13 cellular contexts compared by ENCODE assay signal in the genomic region with DNA sequence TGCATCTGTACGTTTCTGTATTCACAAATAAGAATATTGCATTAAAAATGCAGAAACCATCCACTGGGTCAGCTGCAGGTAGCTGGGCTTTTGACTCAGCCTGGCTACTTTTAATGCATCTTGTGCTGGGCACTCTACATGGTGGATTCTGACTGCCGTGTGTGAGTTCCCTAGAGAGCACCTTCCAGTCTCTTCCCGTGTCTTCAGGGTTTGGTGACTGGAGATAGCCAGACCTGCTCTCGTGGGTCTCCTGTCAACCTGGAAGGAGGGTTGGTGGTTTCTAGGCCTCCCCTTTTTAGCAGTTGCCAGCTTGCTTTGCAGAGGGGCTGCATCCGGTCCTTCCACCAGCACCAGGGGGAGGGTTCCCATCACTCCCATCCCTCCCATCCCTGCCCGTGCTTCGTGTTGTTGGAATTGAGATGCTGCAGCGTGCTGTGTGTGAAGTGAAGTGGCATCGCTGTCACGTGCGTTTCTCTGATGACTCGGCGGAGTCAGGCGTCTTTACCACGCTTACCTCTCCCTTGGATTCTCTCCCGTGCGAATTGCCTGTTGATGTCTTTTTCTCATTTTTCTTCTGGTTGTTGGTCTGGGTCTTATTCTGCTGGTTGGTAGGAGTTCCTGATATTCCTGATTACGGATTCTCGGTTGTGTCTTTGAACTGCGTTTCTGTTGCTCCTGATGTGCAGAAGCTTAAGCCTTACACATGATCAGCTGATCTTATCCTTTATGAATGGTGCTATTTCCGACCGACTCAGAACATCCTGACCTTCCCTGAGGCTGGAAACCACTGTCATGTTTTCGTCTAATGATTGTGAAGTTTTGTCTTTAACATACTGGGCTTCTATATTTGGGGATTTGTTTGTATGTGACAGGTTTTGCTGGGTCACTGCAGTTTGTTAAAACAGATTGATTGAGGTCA. TPM values are rescaled to one million over a fixed set of nuclear protein-coding genes. Genes with fewer than 3 reads are reported as not detected.
DNase-seq lines count a peak whose midpoint lies in the region; ATAC-seq and TF ChIP-seq lines count a peak whose summit lies in the region.
"Had no signal": no experiment of that assay in that cellular context is flagged by ENCODE, and none has a peak within 500 bp of the region (broad histone marks: within the 10 kb centered on the region; RNA-seq: fewer than 3 reads in every experiment).

No MANE protein-coding gene starts in this region.

- DNase-seq in GM23338 (ENCODE audit: low spot score) (no peak), right atrium auricular region (ENCODE audit: low spot score) (no peak), BE2C (no peak), NCI-H2196 (lab: John Stamatoyannopoulos, UW; ENCODE audit: unreplicated experiment) (no peak), ACHN (no peak)
- DNase-seq in activated T-helper 1 cell treated with anti-CD3 and anti-CD28 coated beads, Interleukin-12 subunit alpha, Interleukin-12 subunit beta, Interleukin-2, Interleukin-4 antibody, amounts not matched to agents 30 ng/mL and 10 ng/mL and 1 ng/mL, durations not matched to agents 14 hours and 24 hours and 36 hours (ENCODE audit: low spot score), result no peak
- DNase-seq: immature natural killer cell, NCI-H1694, sigmoid colon, SW 1271 had no signal

- H3K27me3 Mint-ChIP-seq in GM23338 (ENCODE audit: insufficient read depth, low read depth, poor library complexity), result peaks cover 5% of the 10 kb centered on the region
- H3K27me3 Mint-ChIP-seq in activated T-helper 1 cell treated with anti-CD3 and anti-CD28 coated beads, Interleukin-12 subunit alpha, Interleukin-12 subunit beta, Interleukin-2, Interleukin-4 antibody, amounts not matched to agents 30 ng/mL and 10 ng/mL and 1 ng/mL, durations not matched to agents 14 hours and 24 hours and 36 hours (ENCODE audit: insufficient read depth), result no peaks in the 10 kb centered on the region

- TF ChIP-seq CTCF in GM23338 (conservative IDR thresholded peaks at IDR 0.05; ENCODE audit: low read depth in 2 of 2) (no peak), right atrium auricular region (IDR thresholded peaks at IDR 0.05) (no peak), BE2C (IDR thresholded peaks at IDR 0.05; ENCODE audit: low read depth, low read length) (no peak)

- no peaks in the 10 kb centered on the region for H3K27me3 ChIP-seq in GM23338 (ENCODE audit: insufficient read depth)
- H3K27me3 ChIP-seq in right atrium auricular region, result no peaks in the 10 kb centered on the region
- no peaks in the 10 kb centered on the region for H3K27me3 ChIP-seq in BE2C
- H3K27me3 ChIP-seq: sigmoid colon, upper lobe of right lung had no signal

- in situ Hi-C loops in ACHN (cut with HindIII; ENCODE audit: low pct_ligation_motif_present, low pct_unique_long_range_greater_than_20kb, low sequenced_read_pairs), result no loop called here

- H3K9me3 Mint-ChIP-seq in GM23338, result no peaks in the 10 kb centered on the region; the same call in 2 of the 3 replicates
- H3K9me3 Mint-ChIP-seq in activated T-helper 1 cell treated with anti-CD3 and anti-CD28 coated beads, Interleukin-12 subunit alpha, Interleukin-12 subunit beta, Interleukin-2, Interleukin-4 antibody, amounts not matched to agents 30 ng/mL and 10 ng/mL and 1 ng/mL, durations not matched to agents 14 hours and 24 hours and 36 hours, result no peaks in the 10 kb centered on the region
- H3K9me3 Mint-ChIP-seq: immature natural killer cell had no signal

- ATAC-seq in GM23338, result no peak

- H3K9me3 ChIP-seq in right atrium auricular region, result no peaks in the 10 kb centered on the region
- no peaks in the 10 kb centered on the region for H3K9me3 ChIP-seq in BE2C
- H3K9me3 ChIP-seq: sigmoid colon, upper lobe of right lung had no signal

- H3K4me1 ChIP-seq in GM23338 (ENCODE audit: insufficient read depth), result no peaks in the 10 kb centered on the region
- peaks cover 0 to 55% of the 10 kb centered on the region in 2 donors for H3K4me1 ChIP-seq in right atrium auricular region
- 0 out of 2 replicates have a peak, but pooled peaks cover 3% of the 10 kb centered on the region for H3K4me1 ChIP-seq in BE2C
- H3K4me1 ChIP-seq: sigmoid colon, upper lobe of right lung had no signal

- H3K27ac Mint-ChIP-seq in GM23338, result peak overlapping the region; percentile 10; the same call in 1 of the 2 replicates
- H3K27ac Mint-ChIP-seq in activated T-helper 1 cell treated with anti-CD3 and anti-CD28 coated beads, Interleukin-12 subunit alpha, Interleukin-12 subunit beta, Interleukin-2, Interleukin-4 antibody, amounts not matched to agents 30 ng/mL and 10 ng/mL and 1 ng/mL, durations not matched to agents 14 hours and 24 hours and 36 hours, result peak overlapping the region; percentile 25

- H3K9me2 ChIP-seq in GM23338 (ENCODE audit: insufficient read depth), result no peaks in the 10 kb centered on the region

- H3F3A ChIP-seq in GM23338 (replicated peaks; ENCODE audit: low read depth), result 0 out of 2 replicates have a peak, but pooled peaks cover 5% of the 10 kb centered on the region

- 0 out of 2 replicates have a peak, but pooled peaks cover 4% of the 10 kb centered on the region for H3K79me2 ChIP-seq in GM23338 (replicated peaks; ENCODE audit: insufficient read depth)

- no peak overlapping the region for H2AFZ ChIP-seq in GM23338

- H3K27ac ChIP-seq in GM23338 (ENCODE audit: low read depth) (no peak overlapping the region), right atrium auricular region (peak overlapping the region; percentile 87 to 88)
- H3K27ac ChIP-seq: epithelial cell of prostate, sigmoid colon, upper lobe of right lung had no signal

- no peak overlapping the region for H3K4me3 ChIP-seq in GM23338
- H3K4me3 ChIP-seq in right atrium auricular region, result no peak overlapping the region
- H3K4me3 ChIP-seq in BE2C (ENCODE audit: low read depth, low read length), result no peak overlapping the region
- H3K4me3 ChIP-seq: sigmoid colon, upper lobe of right lung had no signal

- intact Hi-C loops in activated T-helper 1 cell treated with anti-CD3 and anti-CD28 coated beads, Interleukin-12 subunit alpha, Interleukin-12 subunit beta, Interleukin-2, Interleukin-4 antibody, amounts not matched to agents 30 ng/mL and 10 ng/mL and 1 ng/mL, durations not matched to agents 14 hours and 24 hours and 36 hours (cut with micrococcal nuclease), result no loop called here

- H3K4me2 ChIP-seq in GM23338, result no peak overlapping the region

- no peaks in the 10 kb centered on the region for H3K4me1 Mint-ChIP-seq in GM23338
- H3K4me1 Mint-ChIP-seq in activated T-helper 1 cell treated with anti-CD3 and anti-CD28 coated beads, Interleukin-12 subunit alpha, Interleukin-12 subunit beta, Interleukin-2, Interleukin-4 antibody, amounts not matched to agents 30 ng/mL and 10 ng/mL and 1 ng/mL, durations not matched to agents 14 hours and 24 hours and 36 hours (ENCODE audit: low read depth), result peaks cover 15% of the 10 kb centered on the region
- H3K4me1 Mint-ChIP-seq: immature natural killer cell had no signal

- H4K20me1 ChIP-seq in GM23338 (replicated peaks; ENCODE audit: insufficient read depth), result 0 out of 2 replicates have a peak, but pooled peaks cover 3% of the 10 kb centered on the region

- peaks cover 45% of the 10 kb centered on the region for H3K36me3 Mint-ChIP-seq in GM23338 (ENCODE audit: low read depth)
- peaks cover 32% of the 10 kb centered on the region for H3K36me3 Mint-ChIP-seq in activated T-helper 1 cell treated with anti-CD3 and anti-CD28 coated beads, Interleukin-12 subunit alpha, Interleukin-12 subunit beta, Interleukin-2, Interleukin-4 antibody, amounts not matched to agents 30 ng/mL and 10 ng/mL and 1 ng/mL, durations not matched to agents 14 hours and 24 hours and 36 hours (ENCODE audit: low read depth)

- peaks cover 3% of the 10 kb centered on the region; the same call in 1 of the 2 replicates for H3K36me3 ChIP-seq in GM23338 (ENCODE audit: insufficient read depth)
- peaks cover 6% of the 10 kb centered on the region for H3K36me3 ChIP-seq in right atrium auricular region
- peaks cover 44% of the 10 kb centered on the region for H3K36me3 ChIP-seq in BE2C

- no peak overlapping the region; the same call in 2 of the 3 replicates for H3K4me3 Mint-ChIP-seq in GM23338
- no peak overlapping the region for H3K4me3 Mint-ChIP-seq in activated T-helper 1 cell treated with anti-CD3 and anti-CD28 coated beads, Interleukin-12 subunit alpha, Interleukin-12 subunit beta, Interleukin-2, Interleukin-4 antibody, amounts not matched to agents 30 ng/mL and 10 ng/mL and 1 ng/mL, durations not matched to agents 14 hours and 24 hours and 36 hours
- H3K4me3 Mint-ChIP-seq: immature natural killer cell had no signal

RNA-seq across cellular contexts. Expression of a gene that starts 16.9 kb away (rescaled TPM):
- total RNA-seq in GM23338 (2014; rRNA removed; shearing (Covaris generic)), result 102 and 111 TPM in 2 replicates
- 27.0 and 27.9 TPM in 2 replicates for polyA plus RNA-seq in GM23338 (2016; fragmentation: Nextera tagmentation; extraction: Ambion mirVana)
- total RNA-seq in activated T-helper 1 cell treated with anti-CD3 and anti-CD28 coated beads, Interleukin-12 subunit alpha, Interleukin-12 subunit beta, Interleukin-2, Interleukin-4 antibody, amounts not matched to agents 30 ng/mL and 10 ng/mL and 1 ng/mL, durations not matched to agents 14 hours and 24 hours and 36 hours, result 92.5 and 96.2 TPM in 2 replicates
- 100 to 1,000 TPM; 203 to 233 TPM for total RNA-seq in right atrium auricular region
- polyA plus RNA-seq in BE2C (2012; ENCODE audit: insufficient read depth, insufficient read length, low read depth), result 258 TPM

RNA-seq across cellular contexts. Expression of a gene that starts 17.4 kb away (rescaled TPM):
- not detected in 2 replicates for total RNA-seq in GM23338 (2014; rRNA removed; shearing (Covaris generic))
- polyA plus RNA-seq in GM23338 (2016; fragmentation: Nextera tagmentation; extraction: Ambion mirVana), result not detected in 2 replicates
- total RNA-seq in activated T-helper 1 cell treated with anti-CD3 and anti-CD28 coated beads, Interleukin-12 subunit alpha, Interleukin-12 subunit beta, Interleukin-2, Interleukin-4 antibody, amounts not matched to agents 30 ng/mL and 10 ng/mL and 1 ng/mL, durations not matched to agents 14 hours and 24 hours and 36 hours, result 0.56 and 1.5 TPM in 2 replicates
- not detected for total RNA-seq in right atrium auricular region
- polyA plus RNA-seq in BE2C (2012; ENCODE audit: insufficient read depth, insufficient read length, low read depth), result 11.2 TPM
- total RNA-seq: H4, sigmoid colon had no signal

RNA-seq across cellular contexts. Expression of a gene that starts 24.5 kb away (rescaled TPM):
- total RNA-seq in GM23338 (2014; rRNA removed; shearing (Covaris generic)), result 0.69 and 2.6 TPM in 2 replicates
- 0.39 and 0.68 TPM in 2 replicates for polyA plus RNA-seq in GM23338 (2016; fragmentation: Nextera tagmentation; extraction: Ambion mirVana)
- 1.8 and 1.9 TPM in 2 replicates for total RNA-seq in activated T-helper 1 cell treated with anti-CD3 and anti-CD28 coated beads, Interleukin-12 subunit alpha, Interleukin-12 subunit beta, Interleukin-2, Interleukin-4 antibody, amounts not matched to agents 30 ng/mL and 10 ng/mL and 1 ng/mL, durations not matched to agents 14 hours and 24 hours and 36 hours
- 10 to 100 TPM; 10.8 to 11.3 TPM for total RNA-seq in right atrium auricular region
- polyA plus RNA-seq in BE2C (2012; ENCODE audit: insufficient read depth, insufficient read length, low read depth), result 3.2 TPM
- total RNA-seq: H4 had no signal
- polyA plus RNA-seq: immature natural killer cell had no signal

RNA-seq across cellular contexts. Expression of a gene that starts 41.3 kb away (rescaled TPM):
- 31.5 and 39.9 TPM in 2 replicates for total RNA-seq in GM23338 (2014; rRNA removed; shearing (Covaris generic))
- 24.8 and 25.4 TPM in 2 replicates for polyA plus RNA-seq in GM23338 (2016; fragmentation: Nextera tagmentation; extraction: Ambion mirVana)
- 67.4 and 76.3 TPM in 2 replicates for total RNA-seq in activated T-helper 1 cell treated with anti-CD3 and anti-CD28 coated beads, Interleukin-12 subunit alpha, Interleukin-12 subunit beta, Interleukin-2, Interleukin-4 antibody, amounts not matched to agents 30 ng/mL and 10 ng/mL and 1 ng/mL, durations not matched to agents 14 hours and 24 hours and 36 hours
- 1 to 10 TPM; 1.9 to 4.1 TPM for total RNA-seq in right atrium auricular region
- 26.8 TPM for polyA plus RNA-seq in BE2C (2012; ENCODE audit: insufficient read depth, insufficient read length, low read depth)

RNA-seq across cellular contexts. Expression of a gene that starts 49.7 kb away (rescaled TPM):
- 1.9 TPM in 1 of 2 replicates, not detected in the other for total RNA-seq in GM23338 (2014; rRNA removed; shearing (Covaris generic))
- 3.1 and 5.9 TPM in 2 replicates for polyA plus RNA-seq in GM23338 (2016; fragmentation: Nextera tagmentation; extraction: Ambion mirVana)
- 0.36 TPM in 1 of 2 replicates, not detected in the other for total RNA-seq in activated T-helper 1 cell treated with anti-CD3 and anti-CD28 coated beads, Interleukin-12 subunit alpha, Interleukin-12 subunit beta, Interleukin-2, Interleukin-4 antibody, amounts not matched to agents 30 ng/mL and 10 ng/mL and 1 ng/mL, durations not matched to agents 14 hours and 24 hours and 36 hours
- 1,000 to 10,000 TPM; 1,799 to 2,426 TPM for total RNA-seq in right atrium auricular region
- 1.5 TPM for polyA plus RNA-seq in BE2C (2012; ENCODE audit: insufficient read depth, insufficient read length, low read depth)
- total RNA-seq: H4 had no signal
